Comparison of ENCODE assay signal across 8 cellular contexts in genomic region chr6:157644043-157644810, GRCh38.
DNase-seq lines count a peak whose midpoint lies in the region; ATAC-seq lines count a peak whose summit lies in the region.

No MANE protein-coding gene starts in this region.

- H3K9me3 ChIP-seq in BLaER1 treated with 17β-estradiol and CSF1 and Interleukin-3, amounts not matched to agents 10 nM and 100 nM (replicated peaks in 1 of 11), result peaks cover 0 to 31% (median 21%) of the 10 kb centered on the region in 11 experiments; a peak in 18 of 22 replicates

- H3K27me3 ChIP-seq in BLaER1 treated with 17β-estradiol and CSF1 and Interleukin-3, amounts not matched to agents 10 nM and 100 nM, result no peaks in the 10 kb centered on the region

- peaks cover 18 to 86% (median 80%) of the 10 kb centered on the region in 10 experiments for H3K4me1 ChIP-seq in BLaER1 treated with 17β-estradiol and CSF1 and Interleukin-3, amounts not matched to agents 10 nM and 100 nM

- H3K4me3 Mint-ChIP-seq in activated naive CD8-positive, alpha-beta T cell treated with anti-CD3 and anti-CD28 coated beads for 36 hours, result no peak overlapping the region
- H3K4me3 Mint-ChIP-seq in naive B cell, result no peak overlapping the region
- H3K4me3 Mint-ChIP-seq in stimulated activated memory B cell treated with anti-CD40 and anti-IgM and Interleukin-4, amounts not matched to agents 10 μg/mL and 1 μg/mL and 100 μg/mL, for 72 hours, result no peak overlapping the region

- H3K27me3 Mint-ChIP-seq in activated naive CD8-positive, alpha-beta T cell treated with anti-CD3 and anti-CD28 coated beads for 36 hours, result no peaks in the 10 kb centered on the region
- H3K27me3 Mint-ChIP-seq in naive B cell, result peaks cover 0 to 24% (median 0%) of the 10 kb centered on the region in 3 donors
- H3K27me3 Mint-ChIP-seq in stimulated activated memory B cell treated with anti-CD40 and anti-IgM and Interleukin-4, amounts not matched to agents 10 μg/mL and 1 μg/mL and 100 μg/mL, for 72 hours, result no peaks in the 10 kb centered on the region

- H4K20me1 ChIP-seq in BLaER1 treated with 17β-estradiol and CSF1 and Interleukin-3, amounts not matched to agents 10 nM and 100 nM, result no peaks in the 10 kb centered on the region

- H3K36me3 Mint-ChIP-seq in activated naive CD8-positive, alpha-beta T cell treated with anti-CD3 and anti-CD28 coated beads for 36 hours, result peaks cover 5% of the 10 kb centered on the region
- peaks cover 11 to 15% of the 10 kb centered on the region in 2 donors for H3K36me3 Mint-ChIP-seq in naive B cell
- H3K36me3 Mint-ChIP-seq in stimulated activated memory B cell treated with anti-CD40 and anti-IgM and Interleukin-4, amounts not matched to agents 10 μg/mL and 1 μg/mL and 100 μg/mL, for 72 hours, result peaks cover 33% of the 10 kb centered on the region

- H3K27ac Mint-ChIP-seq in activated naive CD8-positive, alpha-beta T cell treated with anti-CD3 and anti-CD28 coated beads for 36 hours, result no peak overlapping the region
- peak overlapping the region in 5 of 6 donors; percentile 10 to 87 (median 76) for H3K27ac Mint-ChIP-seq in naive B cell
- H3K27ac Mint-ChIP-seq in stimulated activated memory B cell treated with anti-CD40 and anti-IgM and Interleukin-4, amounts not matched to agents 10 μg/mL and 1 μg/mL and 100 μg/mL, for 72 hours, result no peak overlapping the region

- peaks cover 21% of the 10 kb centered on the region for H3K4me1 Mint-ChIP-seq in activated naive CD8-positive, alpha-beta T cell treated with anti-CD3 and anti-CD28 coated beads for 36 hours
- H3K4me1 Mint-ChIP-seq in naive B cell, result peaks cover 11 to 35% (median 21%) of the 10 kb centered on the region in 3 donors
- peaks cover 6% of the 10 kb centered on the region for H3K4me1 Mint-ChIP-seq in stimulated activated memory B cell treated with anti-CD40 and anti-IgM and Interleukin-4, amounts not matched to agents 10 μg/mL and 1 μg/mL and 100 μg/mL, for 72 hours

- peaks cover 0 to 26% (median 0%) of the 10 kb centered on the region in 11 experiments; a peak in 8 of 22 replicates for H3K36me3 ChIP-seq in BLaER1 treated with 17β-estradiol and CSF1 and Interleukin-3, amounts not matched to agents 10 nM and 100 nM

- ATAC-seq in naive B cell (ENCODE audit: low read depth in 2 of 2) (no peak), GM18519 (IDR thresholded peaks at IDR 0.05; ENCODE audit: low FRiP score, unreplicated experiment) (no peak), HG03565 (IDR thresholded peaks at IDR 0.05; ENCODE audit: unreplicated experiment) (no peak), GM19463 (IDR thresholded peaks at IDR 0.05; ENCODE audit: unreplicated experiment) (no peak)
- no peak for ATAC-seq in stimulated activated memory B cell treated with anti-CD40 and anti-IgM and Interleukin-4, amounts not matched to agents 10 μg/mL and 1 μg/mL and 100 μg/mL, for 72 hours

- H3K9me3 Mint-ChIP-seq in activated naive CD8-positive, alpha-beta T cell treated with anti-CD3 and anti-CD28 coated beads for 36 hours, result no peaks in the 10 kb centered on the region
- no peaks in the 10 kb centered on the region for H3K9me3 Mint-ChIP-seq in naive B cell
- H3K9me3 Mint-ChIP-seq in stimulated activated memory B cell treated with anti-CD40 and anti-IgM and Interleukin-4, amounts not matched to agents 10 μg/mL and 1 μg/mL and 100 μg/mL, for 72 hours, result no peaks in the 10 kb centered on the region

- DNase-seq in MV-4-11 (lab: John Stamatoyannopoulos, UW) (peak; percentile 21), naive B cell (no peak)
- DNase-seq in activated naive CD8-positive, alpha-beta T cell treated with anti-CD3 and anti-CD28 coated beads for 36 hours, result peak; percentile 36

- H3K4me2 ChIP-seq in BLaER1 treated with 17β-estradiol and CSF1 and Interleukin-3, amounts not matched to agents 10 nM and 100 nM, result peak overlapping the region in 9 of 11 experiments; percentile 20 to 75 (median 62); a peak in 17 of 22 replicates

- peak overlapping the region in 6 of 11 experiments; percentile 26 to 84 (median 84); a peak in 8 of 22 replicates for H3K27ac ChIP-seq in BLaER1 treated with 17β-estradiol and CSF1 and Interleukin-3, amounts not matched to agents 10 nM and 100 nM

- H3K4me3 ChIP-seq in BLaER1 treated with 17β-estradiol and CSF1 and Interleukin-3, amounts not matched to agents 10 nM and 100 nM, result no peak overlapping the region

- H3K9ac ChIP-seq in BLaER1 treated with 17β-estradiol and CSF1 and Interleukin-3, amounts not matched to agents 10 nM and 100 nM, result no peak overlapping the region

Comparison
In these comparisons a context has a peak if more than half of its experiments do, and no peak if none do; other contexts are left out.
1. H3K27ac Mint-ChIP-seq: peak in naive B cell (5 of 6); none in activated naive CD8-positive, alpha-beta T cell treated with anti-CD3 and anti-CD28 coated beads for 36 hours (single experiment) and stimulated activated memory B cell treated with anti-CD40 and anti-IgM and Interleukin-4, amounts not matched to agents 10 μg/mL and 1 μg/mL and 100 μg/mL, for 72 hours (single experiment).